In the genomic region with DNA sequence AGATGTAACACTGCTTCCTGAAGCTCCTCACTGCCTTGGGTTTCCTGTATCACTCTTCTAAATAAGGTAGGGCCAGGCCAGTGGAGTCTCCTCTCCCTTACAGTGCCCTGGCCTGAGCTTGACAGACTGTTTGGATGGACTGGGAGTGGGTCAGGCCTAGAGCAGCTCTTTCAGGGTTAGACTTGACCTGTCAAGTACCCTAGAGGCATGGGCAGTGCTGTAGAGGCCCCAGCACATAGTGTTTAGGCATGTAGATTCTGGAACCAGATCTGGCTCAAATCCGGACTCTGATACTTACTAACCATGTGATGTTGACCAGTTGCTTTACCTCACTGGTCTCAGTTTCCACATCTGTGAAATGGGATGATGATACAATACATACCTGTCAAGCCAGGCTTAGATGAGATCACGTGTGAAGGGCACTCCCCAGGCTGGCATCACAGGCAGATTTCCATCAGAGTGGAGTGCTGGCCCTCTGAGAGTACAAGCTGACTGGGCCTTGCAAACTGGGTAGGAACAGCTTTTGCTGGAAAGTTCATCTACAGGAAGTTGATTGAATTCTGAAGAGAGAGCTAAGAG, we compare ENCODE assay signal across 14 cellular contexts. TPM values are rescaled to one million over a fixed set of nuclear protein-coding genes. Genes with fewer than 3 reads are reported as not detected.
DNase-seq lines count a peak whose midpoint lies in the region; ATAC-seq, FAIRE-seq and TF ChIP-seq lines count a peak whose summit lies in the region.
"Had no signal": no experiment of that assay in that cellular context is flagged by ENCODE, and none has a peak within 500 bp of the region (broad histone marks: within the 10 kb centered on the region; RNA-seq: fewer than 3 reads in every experiment).

No MANE protein-coding gene starts in this region.

- 94% methylated on average over 2 of the region's 2 CpGs for WGBS in K562 (ENCODE audit: insufficient coverage, low coverage, missing lambda C conversion rate)

- H3K36me3 Mint-ChIP-seq in activated CD8-positive, alpha-beta T cell treated with anti-CD3 and anti-CD28 coated beads for 36 hours (ENCODE audit: low read depth): no peaks in the 10 kb centered on the region
- H3K36me3 Mint-ChIP-seq in activated CD8-positive, alpha-beta T cell treated with anti-CD3 and anti-CD28 coated beads, Interleukin-2, amount 10 ng/mL, durations not matched to agents 7 days and 5 days (ENCODE audit: low read depth): no peaks in the 10 kb centered on the region
- H3K36me3 Mint-ChIP-seq in CD8-positive, alpha-beta T cell: no peaks in the 10 kb centered on the region
- no peaks in the 10 kb centered on the region for H3K36me3 Mint-ChIP-seq in naive thymus-derived CD8-positive, alpha-beta T cell

- H3K4me2 ChIP-seq in K562 (ENCODE audit: insufficient read depth, low read length): no peak overlapping the region; the same call in 1 of the 2 replicates

- BruUV-seq in K562 (replicated peaks; lab: Mats Ljungman, UMichigan): no TSS peak

- no peak overlapping the region for H3K9ac ChIP-seq in K562 (ENCODE audit: insufficient read depth in 1 of 2, low read depth in 2 of 2, low read length in 2 of 2)

- H4K20me1 ChIP-seq in K562 (replicated peaks; ENCODE audit: control insufficient read depth, insufficient read depth, low read length): no peaks in the 10 kb centered on the region

- peak overlapping the region; percentile 78 for H3K4me3 Mint-ChIP-seq in activated CD8-positive, alpha-beta T cell treated with anti-CD3 and anti-CD28 coated beads for 36 hours
- no peak overlapping the region for H3K4me3 Mint-ChIP-seq in activated CD8-positive, alpha-beta T cell treated with anti-CD3 and anti-CD28 coated beads, Interleukin-2, amount 10 ng/mL, durations not matched to agents 7 days and 5 days
- peak overlapping the region; percentile 59 for H3K4me3 Mint-ChIP-seq in CD8-positive, alpha-beta T cell
- peak overlapping the region in 9 of 10 donors; percentile 20 to 83 (median 56) for H3K4me3 Mint-ChIP-seq in naive thymus-derived CD8-positive, alpha-beta T cell

- no peaks in the 10 kb centered on the region for H3K9me3 Mint-ChIP-seq in activated CD8-positive, alpha-beta T cell treated with anti-CD3 and anti-CD28 coated beads for 36 hours
- no peaks in the 10 kb centered on the region for H3K9me3 Mint-ChIP-seq in activated CD8-positive, alpha-beta T cell treated with anti-CD3 and anti-CD28 coated beads, Interleukin-2, amount 10 ng/mL, durations not matched to agents 7 days and 5 days (ENCODE audit: insufficient read depth)
- H3K9me3 Mint-ChIP-seq in CD8-positive, alpha-beta T cell: no peaks in the 10 kb centered on the region
- H3K9me3 Mint-ChIP-seq in naive thymus-derived CD8-positive, alpha-beta T cell: no peaks in the 10 kb centered on the region
- H3K9me3 Mint-ChIP-seq: dendritic cell treated with granulocyte-macrophage colony-stimulating factor and Interleukin-4, amounts not matched to agents 40 ng/mL and 50 ng/mL, for 4 days had no signal

- H3K27me3 Mint-ChIP-seq in activated CD8-positive, alpha-beta T cell treated with anti-CD3 and anti-CD28 coated beads for 36 hours: no peaks in the 10 kb centered on the region
- no peaks in the 10 kb centered on the region for H3K27me3 Mint-ChIP-seq in activated CD8-positive, alpha-beta T cell treated with anti-CD3 and anti-CD28 coated beads, Interleukin-2, amount 10 ng/mL, durations not matched to agents 7 days and 5 days (ENCODE audit: low read depth)
- H3K27me3 Mint-ChIP-seq in CD8-positive, alpha-beta T cell (ENCODE audit: low read depth): no peaks in the 10 kb centered on the region
- H3K27me3 Mint-ChIP-seq in naive thymus-derived CD8-positive, alpha-beta T cell: no peaks in the 10 kb centered on the region

- intact Hi-C loops in activated CD8-positive, alpha-beta T cell treated with anti-CD3 and anti-CD28 coated beads for 36 hours (cut with micrococcal nuclease): no loop called here
- intact Hi-C loops in CD8-positive, alpha-beta T cell (cut with DNase I, micrococcal nuclease): loop anchor here in 1 of 2 experiments (5.0 kb wide), 1 partner anchor 267 kb away; the partner anchor contains the start of gene USP47
- intact Hi-C loops in K562 (cut with micrococcal nuclease) (no loop called here), vagina (cut with DNase I) (loop anchor here (10.0 kb wide), 1 partner anchor 126 kb away; no protein-coding TSS in a partner anchor)

- in situ Hi-C loops in K562 (cut with MboI): no loop called here

- FAIRE-seq in K562 (lab: Jason Lieb, UNC): no peak

- POLR2A ChIA-PET in activated CD8-positive, alpha-beta T cell treated with anti-CD3 and anti-CD28 coated beads for 36 hours (lab: Charles Lee): interaction anchor here (1.0 to 2.5 kb wide), 7 partner anchors 9 to 115 kb away, joined by 3 to 10 read pairs (median 5); no protein-coding TSS in a partner anchor
- POLR2A ChIA-PET in activated CD8-positive, alpha-beta T cell treated with anti-CD3 and anti-CD28 coated beads, Interleukin-2, amount 10 ng/mL, durations not matched to agents 7 days and 5 days (lab: Charles Lee): interaction anchor here (1.0 to 4.4 kb wide), 9 partner anchors 12 to 127 kb away, joined by 3 to 25 read pairs (median 6); no protein-coding TSS in a partner anchor
- POLR2A ChIA-PET in CD8-positive, alpha-beta T cell (lab: Charles Lee): interaction anchor here (1.4 kb wide), 1 partner anchor 21 kb away, joined by 3 read pairs; no protein-coding TSS in a partner anchor
- POLR2A ChIA-PET in K562 (lab: Yijun Ruan, JAX): interaction anchor here (0.6 to 2.9 kb wide), 3 partner anchors 11 to 74 kb away, joined by 3 to 11 read pairs (median 6); no protein-coding TSS in a partner anchor
- POLR2A ChIA-PET in naive thymus-derived CD8-positive, alpha-beta T cell (lab: Charles Lee): interaction anchor here (0.6 to 1.0 kb wide), 2 partner anchors 19 to 1251 kb away, joined by 3 to 4 read pairs; partner anchors contain the start of gene ZBED5

- no peaks in the 10 kb centered on the region for H3K9me1 ChIP-seq in K562 (ENCODE audit: control insufficient read depth, insufficient read depth, low read length)

- H3K27me3 ChIP-seq in CD8-positive, alpha-beta T cell (ENCODE audit: insufficient read depth, low read length): no peaks in the 10 kb centered on the region
- no peaks in the 10 kb centered on the region for H3K27me3 ChIP-seq in K562 (ENCODE audit: control insufficient read depth in 2 of 2, insufficient read depth in 2 of 2, low read length in 2 of 2)
- H3K27me3 ChIP-seq in vagina: no peaks in the 10 kb centered on the region
- H3K27me3 ChIP-seq: body of pancreas had no signal

- TF ChIP-seq EP300 in K562 (IDR thresholded peaks at IDR 0.05; ENCODE audit: low read length): no peak

- H3K4me1 Mint-ChIP-seq in activated CD8-positive, alpha-beta T cell treated with anti-CD3 and anti-CD28 coated beads for 36 hours (ENCODE audit: low read depth): peaks cover 31% of the 10 kb centered on the region
- H3K4me1 Mint-ChIP-seq in activated CD8-positive, alpha-beta T cell treated with anti-CD3 and anti-CD28 coated beads, Interleukin-2, amount 10 ng/mL, durations not matched to agents 7 days and 5 days (ENCODE audit: low read depth): peaks cover 50% of the 10 kb centered on the region
- H3K4me1 Mint-ChIP-seq in CD8-positive, alpha-beta T cell (ENCODE audit: low read depth): peaks cover 17% of the 10 kb centered on the region
- peaks cover 5 to 27% (median 17%) of the 10 kb centered on the region in 4 donors for H3K4me1 Mint-ChIP-seq in naive thymus-derived CD8-positive, alpha-beta T cell

- TF ChIP-seq CTCF in activated CD8-positive, alpha-beta T cell treated with anti-CD3 and anti-CD28 coated beads for 36 hours (IDR thresholded peaks at IDR 0.05): no peak
- TF ChIP-seq CTCF in CD8-positive, alpha-beta T cell (IDR thresholded peaks at IDR 0.05): no peak
- TF ChIP-seq CTCF in K562 (IDR thresholded peaks at IDR 0.05 in 2 of 3, conservative IDR thresholded peaks at IDR 0.05 in 1 of 3; ENCODE audit: insufficient read depth in 2 of 3, low read depth in 1 of 3, low read length in 3 of 3) (no peak), vagina (IDR thresholded peaks at IDR 0.05) (no peak)

- no peaks in the 10 kb centered on the region for H3K9me3 ChIP-seq in CD8-positive, alpha-beta T cell (ENCODE audit: low read length)
- H3K9me3 ChIP-seq in K562 (replicated peaks; ENCODE audit: control insufficient read depth, insufficient read depth, low read depth, low read length) (no peaks in the 10 kb centered on the region), vagina (no peaks in the 10 kb centered on the region)
- H3K9me3 ChIP-seq: body of pancreas, lower lobe of right lung had no signal

- H3K27ac ChIP-seq in CD8-positive, alpha-beta T cell (ENCODE audit: low read depth, low read length): no peak overlapping the region
- H3K27ac ChIP-seq in K562 (ENCODE audit: extremely low read depth, low read depth, low read length) (no peak overlapping the region), vagina (no peak overlapping the region)
- H3K27ac ChIP-seq: body of pancreas had no signal

- CTCF ChIA-PET in activated CD8-positive, alpha-beta T cell treated with anti-CD3 and anti-CD28 coated beads for 36 hours (lab: Charles Lee): interaction anchor here (0.7 to 2.4 kb wide), 8 partner anchors 9 to 173 kb away, joined by 3 to 16 read pairs (median 3); no protein-coding TSS in a partner anchor
- CTCF ChIA-PET in activated CD8-positive, alpha-beta T cell treated with anti-CD3 and anti-CD28 coated beads, Interleukin-2, amount 10 ng/mL, durations not matched to agents 7 days and 5 days (lab: Charles Lee): interaction anchor here (0.8 to 3.4 kb wide), 14 partner anchors 10 to 173 kb away, joined by 3 to 17 read pairs (median 4); no protein-coding TSS in a partner anchor
- CTCF ChIA-PET in CD8-positive, alpha-beta T cell (lab: Charles Lee): interaction anchor here (1.3 to 3.8 kb wide), 5 partner anchors 10 to 173 kb away, joined by 3 to 11 read pairs (median 5); no protein-coding TSS in a partner anchor
- CTCF ChIA-PET in K562 (lab: Yijun Ruan, JAX; ENCODE audit: low intra/inter-chr PET ratio): no interaction called here

- no peak for DNase-seq in activated CD8-positive, alpha-beta T cell treated with anti-CD3 and anti-CD28 coated beads for 36 hours
- no peak for DNase-seq in activated CD8-positive, alpha-beta T cell treated with anti-CD3 and anti-CD28 coated beads, Interleukin-2, amount 10 ng/mL, durations not matched to agents 7 days and 5 days
- DNase-seq in CD8-positive, alpha-beta T cell: no peak
- DNase-seq in K562 (ENCODE audit: extremely low read depth in 1 of 4, low spot score in 3 of 4) (no peak), vagina (ENCODE audit: extremely low spot score in 2 of 2) (no peak)
- no peak for DNase-seq in naive thymus-derived CD8-positive, alpha-beta T cell
- DNase-seq: body of pancreas, lower lobe of right lung, NCI-H1105 treated with DMSO at 0.1 percent for 48 hours, retina, Right ventricle myocardium superior had no signal

- TF ChIP-seq RAD21 in K562 (CRISPR knock-in tag; conservative IDR thresholded peaks at IDR 0.05 in 1 of 2, IDR thresholded peaks at IDR 0.05 in 1 of 2): no peak

- H3K79me2 ChIP-seq in K562 (ENCODE audit: control insufficient read depth, insufficient read depth, low read length): peaks cover 21% of the 10 kb centered on the region

- H2AFZ ChIP-seq in K562 (ENCODE audit: low read depth, low read length): no peak overlapping the region

- ATAC-seq in activated CD8-positive, alpha-beta T cell treated with anti-CD3 and anti-CD28 coated beads for 36 hours: no peak
- no peak for ATAC-seq in activated CD8-positive, alpha-beta T cell treated with anti-CD3 and anti-CD28 coated beads, Interleukin-2, amount 10 ng/mL, durations not matched to agents 7 days and 5 days
- ATAC-seq in CD8-positive, alpha-beta T cell: no peak
- ATAC-seq in K562: no peak
- ATAC-seq in naive thymus-derived CD8-positive, alpha-beta T cell: no peak
- ATAC-seq in GM18870 (IDR thresholded peaks at IDR 0.05; ENCODE audit: unreplicated experiment): no peak
- ATAC-seq in GM21619 (IDR thresholded peaks at IDR 0.05; ENCODE audit: unreplicated experiment): no peak
- ATAC-seq: body of pancreas had no signal

- H3K4me1 ChIP-seq in CD8-positive, alpha-beta T cell (ENCODE audit: insufficient read depth, low read length): peaks cover 13% of the 10 kb centered on the region
- H3K4me1 ChIP-seq in K562 (replicated peaks in 1 of 2; ENCODE audit: control insufficient read depth in 2 of 2, insufficient read depth in 2 of 2, low read length in 2 of 2) (peaks cover 28 to 34% of the 10 kb centered on the region in 2 experiments; a peak in 4 of 5 replicates), vagina (peaks cover 26% of the 10 kb centered on the region)

- H3K27ac Mint-ChIP-seq in activated CD8-positive, alpha-beta T cell treated with anti-CD3 and anti-CD28 coated beads for 36 hours: peak overlapping the region; percentile 94
- no peak overlapping the region for H3K27ac Mint-ChIP-seq in activated CD8-positive, alpha-beta T cell treated with anti-CD3 and anti-CD28 coated beads, Interleukin-2, amount 10 ng/mL, durations not matched to agents 7 days and 5 days
- H3K27ac Mint-ChIP-seq in CD8-positive, alpha-beta T cell: no peak overlapping the region
- no peak overlapping the region for H3K27ac Mint-ChIP-seq in naive thymus-derived CD8-positive, alpha-beta T cell

- H3K4me3 ChIP-seq in CD8-positive, alpha-beta T cell (ENCODE audit: low read depth, low read length): no peak overlapping the region
- H3K4me3 ChIP-seq in K562 (no peak overlapping the region), vagina (no peak overlapping the region)
- H3K4me3 ChIP-seq: body of pancreas had no signal

- TF ChIP-seq POLR2A in K562 (conservative IDR thresholded peaks at IDR 0.05): no peak
- TF ChIP-seq POLR2A in vagina (IDR thresholded peaks at IDR 0.05): no peak

- no peaks in the 10 kb centered on the region for H3K36me3 ChIP-seq in CD8-positive, alpha-beta T cell (ENCODE audit: insufficient read depth, low read length)
- H3K36me3 ChIP-seq in K562 (ENCODE audit: control insufficient read depth, insufficient read depth, low read length): peaks cover 3% of the 10 kb centered on the region; the same call in 1 of the 3 replicates
- no peaks in the 10 kb centered on the region for H3K36me3 ChIP-seq in vagina
- H3K36me3 ChIP-seq: lower lobe of right lung had no signal

RNA-seq across cellular contexts. Expression of gene MICAL2, which starts 1.4 kb away (rescaled TPM):
- total RNA-seq in activated CD8-positive, alpha-beta T cell treated with anti-CD3 and anti-CD28 coated beads for 36 hours: 100 to 1,000 TPM in 1 of 2 experiments, 10 to 100 TPM in 1; 99.8 to 105 TPM
- total RNA-seq in activated CD8-positive, alpha-beta T cell treated with anti-CD3 and anti-CD28 coated beads, Interleukin-2, amount 10 ng/mL, durations not matched to agents 7 days and 5 days: 10 to 100 TPM; 34.9 to 37.5 TPM
- 10 to 100 TPM; 15.8 TPM for total RNA-seq in CD8-positive, alpha-beta T cell
- total RNA-seq in K562 (2011; cell fraction: chromatin; rRNA removed; ENCODE audit: low replicate concordance): 173 and 222 TPM in 2 replicates
- total RNA-seq in K562 (2011; cell fraction: nucleolus; rRNA removed): 77.0 and 99.7 TPM in 2 replicates
- 107 and 133 TPM in 2 replicates for total RNA-seq in K562 (2011; cell fraction: nucleoplasm; rRNA removed)
- total RNA-seq in K562 (2014; rRNA removed) (33.6 and 42.7 TPM in 2 replicates), K562 (2014; rRNA removed; fragmentation: Illumina TruSeq; extraction: Trizol) (35.0 and 36.8 TPM in 2 replicates), K562 (2015; rRNA removed; fragmentation: Illumina TruSeq; extraction: Trizol) (22.9 and 23.7 TPM in 2 replicates), K562 (2021) (63.5 and 64.2 TPM in 2 replicates), vagina (41.7 TPM)
- polyA plus RNA-seq in K562 (2011; rRNA removed) (38.1 and 47.3 TPM in 2 replicates), K562 (2014; fragmentation: Illumina TruSeq; extraction: Trizol) (40.3 and 43.0 TPM in 2 replicates), K562 (2014; fragmentation: Nextera tagmentation; extraction: Ambion mirVana) (1 to 10 TPM; 4.7 to 5.9 TPM), K562 (2014; rRNA removed) (23.3 and 24.0 TPM in 2 replicates)
- 28.3 and 36.5 TPM in 2 replicates for polyA plus RNA-seq in K562 (2011; cell fraction: cytosol; rRNA removed)
- 46.0 and 76.1 TPM in 2 replicates for polyA plus RNA-seq in K562 (2011; cell fraction: nucleus; rRNA removed)
- 31.7 and 42.8 TPM in 2 replicates for polyA plus RNA-seq in K562 (2012)
- polyA minus RNA-seq in K562 (2011; rRNA and poly(A)+ RNA removed): 82.4 and 92.6 TPM in 2 replicates
- polyA minus RNA-seq in K562 (2011; cell fraction: cytosol; rRNA and poly(A)+ RNA removed): 47.4 and 54.4 TPM in 2 replicates
- 66.9 and 104 TPM in 2 replicates for polyA minus RNA-seq in K562 (2011; cell fraction: nucleus; rRNA and poly(A)+ RNA removed)
- 1 to 10 TPM; 5.0 to 7.0 TPM for total RNA-seq in naive thymus-derived CD8-positive, alpha-beta T cell
- 10 to 100 TPM in 1 of 3 donors, 1 to 10 TPM in 2; 2.3 to 12.3 (median 2.8) TPM for polyA plus RNA-seq in naive thymus-derived CD8-positive, alpha-beta T cell
